In genomic region chr1:101025283-101025679, GRCh38 we compare ENCODE assay signal across 8 cellular contexts. TPM values are rescaled to one million over a fixed set of nuclear protein-coding genes. Genes with fewer than 3 reads are reported as not detected.
A peak's percentile ranks its signal among the peaks of the same experiment; 100 is the strongest.
DNase-seq lines count a peak whose midpoint lies in the region; ATAC-seq and TF ChIP-seq lines count a peak whose summit lies in the region.

No MANE protein-coding gene starts in this region.

- TF ChIP-seq CTCF in Panc1 (IDR thresholded peaks at IDR 0.05), result no peak
- no peak for TF ChIP-seq CTCF in breast epithelium (IDR thresholded peaks at IDR 0.05)
- TF ChIP-seq CTCF in left lung (IDR thresholded peaks at IDR 0.05), result no peak

- BruUV-seq in Panc1 (replicated peaks; lab: Mats Ljungman, UMichigan), result TSS peak; percentile 85

- H3K27me3 ChIP-seq in Panc1 (ENCODE audit: control insufficient read depth, insufficient read depth, low read length), result no peaks in the 10 kb centered on the region
- no peaks in the 10 kb centered on the region for H3K27me3 ChIP-seq in breast epithelium
- no peaks in the 10 kb centered on the region for H3K27me3 ChIP-seq in left lung
- no peaks in the 10 kb centered on the region for H3K27me3 ChIP-seq in stomach smooth muscle (ENCODE audit: control insufficient read depth in 1 of 2, insufficient read depth in 2 of 2, low read length in 2 of 2)

- H3K4me1 ChIP-seq in Panc1 (ENCODE audit: control insufficient read depth, insufficient read depth, low read length) (peaks cover 3% of the 10 kb centered on the region; the same call in 1 of the 2 replicates), breast epithelium (no peaks in the 10 kb centered on the region), left lung (peaks cover 0 to 57% of the 10 kb centered on the region in 2 donors), stomach smooth muscle (ENCODE audit: control insufficient read depth, insufficient read depth, low read length) (peaks cover 6% of the 10 kb centered on the region)

- peak; percentile 17 for DNase-seq in activated naive CD4-positive, alpha-beta T cell treated with Interleukin-2 at 50 U/mL for 16 hours
- DNase-seq in activated naive CD4-positive, alpha-beta T cell treated with anti-CD3 and anti-CD28 coated beads, Interleukin-2, amount 50 U/mL, for 16 hours, result no peak
- no peak for DNase-seq in Panc1 (ENCODE audit: low read depth, low spot score)
- DNase-seq in breast epithelium (ENCODE audit: low spot score in 2 of 2), result no peak
- no peak for DNase-seq in left lung
- DNase-seq in A172 (ENCODE audit: low spot score), result no peak

- H3K4me3 ChIP-seq in Panc1 (ENCODE audit: low read depth in 2 of 2, low read length in 2 of 2) (peak overlapping the region; percentile 74 to 91), breast epithelium (peak overlapping the region; percentile 68 to 73 (median 70)), left lung (peak overlapping the region; percentile 67 to 79), stomach smooth muscle (ENCODE audit: low read length in 2 of 2) (peak overlapping the region; percentile 77 to 80)

- intact Hi-C loops in Panc1 (cut with micrococcal nuclease; ENCODE audit: unreplicated experiment), result loop anchor here (10.0 kb wide), 1 partner anchor 260 kb away; no protein-coding TSS in a partner anchor
- intact Hi-C loops in breast epithelium (cut with DNase I; ENCODE audit: low total_unique reads), result no loop called here
- intact Hi-C loops in left lung (cut with DNase I), result no loop called here

- H3K9me3 ChIP-seq in Panc1 (ENCODE audit: control insufficient read depth, insufficient read depth, low read depth, low read length) (no peaks in the 10 kb centered on the region), breast epithelium (no peaks in the 10 kb centered on the region), left lung (no peaks in the 10 kb centered on the region), stomach smooth muscle (ENCODE audit: control insufficient read depth in 2 of 2, low read length in 2 of 2) (no peaks in the 10 kb centered on the region)

- peak overlapping the region; percentile 74 to 90 for H3K9ac ChIP-seq in stomach smooth muscle (ENCODE audit: low read length in 2 of 2)

- in situ Hi-C loops in Panc1 (cut with HindIII; ENCODE audit: low pct_unique_long_range_greater_than_20kb, low sequenced_read_pairs), result no loop called here

- H3K36me3 ChIP-seq in Panc1 (ENCODE audit: control insufficient read depth, insufficient read depth, low read length) (peaks cover 5% of the 10 kb centered on the region), breast epithelium (no peaks in the 10 kb centered on the region), left lung (no peaks in the 10 kb centered on the region), stomach smooth muscle (ENCODE audit: control insufficient read depth in 2 of 2, insufficient read depth in 2 of 2, low read length in 2 of 2) (no peaks in the 10 kb centered on the region)

- ATAC-seq in HG02973 (IDR thresholded peaks at IDR 0.05; ENCODE audit: unreplicated experiment) (peak; percentile 25), Panc1 (peak; percentile 62), left lung (peak; percentile 64)

- H3K27ac ChIP-seq in Panc1 (ENCODE audit: low read length) (peak overlapping the region; percentile 97), breast epithelium (peak overlapping the region; percentile 79 to 84), left lung (peak overlapping the region; percentile 86 to 88), stomach smooth muscle (ENCODE audit: low read length) (peak overlapping the region; percentile 41)

- TF ChIP-seq POLR2A in breast epithelium (IDR thresholded peaks at IDR 0.05), result no peak

- CTCF ChIA-PET in Panc1 (lab: Charles Lee), result no interaction called here

- POLR2A ChIA-PET in Panc1 (lab: Charles Lee), result no interaction called here

RNA-seq across cellular contexts. Expression of gene DPH5, which starts 0.3 kb away (rescaled TPM):
- total RNA-seq in Panc1 (2021; ENCODE audit: unreplicated experiment) (22.6 TPM), breast epithelium (10 to 100 TPM; 19.2 to 26.1 (median 25.9) TPM), left lung (10 to 100 TPM; 26.9 to 27.1 TPM)
- 15.0 TPM for polyA plus RNA-seq in Panc1 (2012; ENCODE audit: insufficient read length)
- 29.5 and 39.4 TPM in 2 replicates for total RNA-seq in A172 (2014; rRNA removed; shearing (Covaris generic))

Comparison
In these comparisons a context has a peak if more than half of its experiments do, and no peak if none do; other contexts are left out.
1. H3K27ac ChIP-seq: peak in every context shown above with its lines; median percentile 97 in Panc1; 87 in left lung; 82 in breast epithelium; 41 in stomach smooth muscle.